Comparison of ENCODE assay signal across 26 cellular contexts in the genomic region with DNA sequence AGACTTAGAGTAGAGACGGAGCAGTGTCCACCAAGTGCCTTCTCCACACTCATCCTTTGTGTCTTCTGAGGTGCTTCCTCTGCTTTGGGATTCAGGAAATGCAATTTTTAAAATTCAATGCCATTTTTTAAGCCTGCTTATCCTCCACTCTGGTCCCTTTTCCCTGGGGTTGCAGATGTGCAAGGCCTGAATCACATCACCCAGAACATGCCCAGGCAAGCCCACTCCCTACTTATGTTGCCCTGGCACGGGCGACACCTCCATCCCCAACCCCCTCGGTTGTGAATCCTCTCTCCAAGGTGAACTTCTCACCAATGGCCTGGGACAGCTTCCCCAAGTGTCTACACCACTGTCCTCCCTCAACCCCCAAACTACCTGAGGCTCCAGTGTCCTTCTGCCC.
DNase-seq lines count a peak whose midpoint lies in the region; ATAC-seq and TF ChIP-seq lines count a peak whose summit lies in the region.
"Had no signal": no experiment of that assay in that cellular context is flagged by ENCODE, and none has a peak within 500 bp of the region (broad histone marks: within the 10 kb centered on the region; RNA-seq: fewer than 3 reads in every experiment).

No MANE protein-coding gene starts in this region.

- H3K79me2 ChIP-seq in smooth muscle cell (ENCODE audit: low read depth) = no peaks in the 10 kb centered on the region
- no peaks in the 10 kb centered on the region for H3K79me2 ChIP-seq in GM23338 (replicated peaks; ENCODE audit: insufficient read depth)

- no peak overlapping the region for H3K9ac ChIP-seq in smooth muscle cell (ENCODE audit: low read depth)

- no peaks in the 10 kb centered on the region for H3K27me3 ChIP-seq in smooth muscle cell (ENCODE audit: low read depth)
- no peaks in the 10 kb centered on the region for H3K27me3 ChIP-seq in GM23338 (ENCODE audit: insufficient read depth)
- H3K27me3 ChIP-seq: neutrophil, right lobe of liver, thyroid gland had no signal

- H3K36me3 ChIP-seq in smooth muscle cell (ENCODE audit: low read depth) (no peaks in the 10 kb centered on the region), GM23338 (ENCODE audit: insufficient read depth) (no peaks in the 10 kb centered on the region)
- H3K36me3 ChIP-seq: left ventricle myocardium inferior, neutrophil, right lobe of liver, stomach, thyroid gland had no signal

- CTCF ChIA-PET in activated CD8-positive, alpha-beta T cell treated with anti-CD3 and anti-CD28 coated beads for 36 hours (lab: Charles Lee) = interaction anchor here (1.1 to 8.6 kb wide), 7 partner anchors 50 to 219 kb away, joined by 3 to 106 read pairs (median 27); a partner anchor contains a TSS
- CTCF ChIA-PET in activated CD8-positive, alpha-beta T cell treated with anti-CD3 and anti-CD28 coated beads, Interleukin-2, amount 10 ng/mL, durations not matched to agents 7 days and 5 days (lab: Charles Lee) = interaction anchor here (1.0 to 6.8 kb wide), 8 partner anchors 12 to 125 kb away, joined by 3 to 82 read pairs (median 6); a partner anchor contains a TSS
- CTCF ChIA-PET in WTC11 (lab: Charles Lee) = interaction anchor here (1.1 to 1.2 kb wide), 2 partner anchors 63 to 218 kb away, joined by 3 to 5 read pairs; no protein-coding TSS in a partner anchor

- H3K9me2 ChIP-seq in GM23338 (ENCODE audit: insufficient read depth) = no peaks in the 10 kb centered on the region

- H3K27ac Mint-ChIP-seq in activated CD8-positive, alpha-beta T cell treated with anti-CD3 and anti-CD28 coated beads for 36 hours = peak overlapping the region; percentile 26
- H3K27ac Mint-ChIP-seq in activated CD8-positive, alpha-beta T cell treated with anti-CD3 and anti-CD28 coated beads, Interleukin-2, amount 10 ng/mL, durations not matched to agents 7 days and 5 days = no peak overlapping the region
- H3K27ac Mint-ChIP-seq in immature natural killer cell (no peak overlapping the region), WTC11 (no peak overlapping the region), GM23338 (no peak overlapping the region)
- H3K27ac Mint-ChIP-seq: activated naive CD4-positive, alpha-beta T cell treated with anti-CD3 and anti-CD28 coated beads, Interleukin-2, amount 50 U/mL, for 24 hours; mesothelial cell of epicardium; T-helper 1 cell treated with Interleukin-12 subunit alpha and Interleukin-12 subunit beta and Interleukin-4 antibody, amounts not matched to agents 30 μg/mL and 1 μg/mL, for 36 hours had no signal

- peak overlapping the region; percentile 2 for H2AFZ ChIP-seq in smooth muscle cell (ENCODE audit: low read depth)
- no peak overlapping the region; the same call in 1 of the 2 replicates for H2AFZ ChIP-seq in GM23338

- no peak overlapping the region for H3K4me3 Mint-ChIP-seq in activated CD8-positive, alpha-beta T cell treated with anti-CD3 and anti-CD28 coated beads for 36 hours
- H3K4me3 Mint-ChIP-seq in activated CD8-positive, alpha-beta T cell treated with anti-CD3 and anti-CD28 coated beads, Interleukin-2, amount 10 ng/mL, durations not matched to agents 7 days and 5 days = no peak overlapping the region
- H3K4me3 Mint-ChIP-seq in immature natural killer cell (no peak overlapping the region), WTC11 (no peak overlapping the region), GM23338 (no peak overlapping the region)
- H3K4me3 Mint-ChIP-seq: activated naive CD4-positive, alpha-beta T cell treated with anti-CD3 and anti-CD28 coated beads, Interleukin-2, amount 50 U/mL, for 24 hours; mesothelial cell of epicardium; T-helper 1 cell treated with Interleukin-12 subunit alpha and Interleukin-12 subunit beta and Interleukin-4 antibody, amounts not matched to agents 30 μg/mL and 1 μg/mL, for 36 hours had no signal

- no peaks in the 10 kb centered on the region for H3K4me1 ChIP-seq in smooth muscle cell (ENCODE audit: low read depth)
- H3K4me1 ChIP-seq in GM23338 (ENCODE audit: insufficient read depth) = peaks cover 3% of the 10 kb centered on the region; the same call in 1 of the 2 replicates
- H3K4me1 ChIP-seq: left ventricle myocardium inferior, right lobe of liver, stomach, thyroid gland had no signal

- H3K27me3 Mint-ChIP-seq in activated CD8-positive, alpha-beta T cell treated with anti-CD3 and anti-CD28 coated beads for 36 hours = no peaks in the 10 kb centered on the region
- no peaks in the 10 kb centered on the region for H3K27me3 Mint-ChIP-seq in activated CD8-positive, alpha-beta T cell treated with anti-CD3 and anti-CD28 coated beads, Interleukin-2, amount 10 ng/mL, durations not matched to agents 7 days and 5 days (ENCODE audit: low read depth)
- H3K27me3 Mint-ChIP-seq in immature natural killer cell (ENCODE audit: low read depth in 3 of 3) (peaks cover 7 to 17% (median 15%) of the 10 kb centered on the region in 3 donors), WTC11 (ENCODE audit: low read depth) (no peaks in the 10 kb centered on the region), GM23338 (ENCODE audit: insufficient read depth, low read depth, poor library complexity) (peaks cover 7% of the 10 kb centered on the region)
- H3K27me3 Mint-ChIP-seq: activated naive CD4-positive, alpha-beta T cell treated with anti-CD3 and anti-CD28 coated beads, Interleukin-2, amount 50 U/mL, for 24 hours; naive B cell had no signal

- H3K4me3 ChIP-seq in smooth muscle cell = no peak overlapping the region
- H3K4me3 ChIP-seq in GM23338 = no peak overlapping the region
- H3K4me3 ChIP-seq: left ventricle myocardium inferior, right lobe of liver, stomach, thyroid gland had no signal

- no peak overlapping the region for H3K27ac ChIP-seq in epithelial cell of prostate
- no peak overlapping the region for H3K27ac ChIP-seq in smooth muscle cell (ENCODE audit: low read depth)
- no peak overlapping the region for H3K27ac ChIP-seq in GM23338 (ENCODE audit: low read depth)
- H3K27ac ChIP-seq: left ventricle myocardium inferior, neutrophil, right lobe of liver, stomach, thyroid gland had no signal

- no peak for TF ChIP-seq CTCF in activated CD8-positive, alpha-beta T cell treated with anti-CD3 and anti-CD28 coated beads for 36 hours (IDR thresholded peaks at IDR 0.05)
- TF ChIP-seq CTCF in smooth muscle cell (IDR thresholded peaks at IDR 0.05; ENCODE audit: borderline replicate concordance, insufficient read depth, poor library complexity, severe bottlenecking) (no peak), WTC11 (IDR thresholded peaks at IDR 0.05) (no peak), GM23338 (conservative IDR thresholded peaks at IDR 0.05; ENCODE audit: low read depth in 2 of 2) (no peak)

- H3K4me1 Mint-ChIP-seq in activated CD8-positive, alpha-beta T cell treated with anti-CD3 and anti-CD28 coated beads for 36 hours (ENCODE audit: low read depth) = no peaks in the 10 kb centered on the region
- H3K4me1 Mint-ChIP-seq in activated CD8-positive, alpha-beta T cell treated with anti-CD3 and anti-CD28 coated beads, Interleukin-2, amount 10 ng/mL, durations not matched to agents 7 days and 5 days (ENCODE audit: low read depth) = no peaks in the 10 kb centered on the region
- H3K4me1 Mint-ChIP-seq in immature natural killer cell (no peaks in the 10 kb centered on the region), WTC11 (peaks cover 28% of the 10 kb centered on the region), GM23338 (peaks cover 15% of the 10 kb centered on the region)
- H3K4me1 Mint-ChIP-seq: mesothelial cell of epicardium had no signal

- no peaks in the 10 kb centered on the region for H3K9me3 ChIP-seq in smooth muscle cell (replicated peaks; ENCODE audit: low read depth)
- H3K9me3 ChIP-seq: left ventricle myocardium inferior, neutrophil, right lobe of liver, stomach, thyroid gland had no signal

- no peaks in the 10 kb centered on the region for H3F3A ChIP-seq in smooth muscle cell (ENCODE audit: low read depth)
- no peaks in the 10 kb centered on the region for H3F3A ChIP-seq in GM23338 (replicated peaks; ENCODE audit: low read depth)

- H3K4me2 ChIP-seq in smooth muscle cell (no peak overlapping the region), GM23338 (no peak overlapping the region)

- no peak for ATAC-seq in activated CD8-positive, alpha-beta T cell treated with anti-CD3 and anti-CD28 coated beads for 36 hours
- no peak for ATAC-seq in activated CD8-positive, alpha-beta T cell treated with anti-CD3 and anti-CD28 coated beads, Interleukin-2, amount 10 ng/mL, durations not matched to agents 7 days and 5 days
- ATAC-seq in WTC11 (no peak), GM23338 (no peak)
- ATAC-seq: right lobe of liver had no signal

- intact Hi-C loops in activated CD8-positive, alpha-beta T cell treated with anti-CD3 and anti-CD28 coated beads for 36 hours (cut with micrococcal nuclease) = loop anchor here (5.0 kb wide), 1 partner anchor 220 kb away; no protein-coding TSS in a partner anchor

- WGBS in smooth muscle cell (ENCODE audit: low lambda C conversion rate) = 91% methylated on average over 4 of the region's 4 CpGs

- DNase-seq in activated CD8-positive, alpha-beta T cell treated with anti-CD3 and anti-CD28 coated beads for 36 hours = no peak
- DNase-seq in activated CD8-positive, alpha-beta T cell treated with anti-CD3 and anti-CD28 coated beads, Interleukin-2, amount 10 ng/mL, durations not matched to agents 7 days and 5 days = no peak
- DNase-seq in NCI-H1694 (lab: John Stamatoyannopoulos, UW) (peak; percentile 46), epithelial cell of prostate (ENCODE audit: low read depth, low spot score) (peak; percentile 29), smooth muscle cell (lab: John Stamatoyannopoulos, UW; ENCODE audit: unreplicated experiment) (no peak), immature natural killer cell (no peak), WTC11 (ENCODE audit: low spot score) (no peak), GM23338 (ENCODE audit: low spot score) (no peak)
- DNase-seq: activated CD4-positive, alpha-beta T cell treated with anti-CD3 and anti-CD28 coated beads, Interleukin-2, amount 50 U/mL, for 4 hours; activated CD8-positive, alpha-beta memory T cell treated with anti-CD3 and anti-CD28 coated beads, Interleukin-2, amount 50 U/mL, for 48 hours; amniotic stem cell; glutamatergic neuron; GOT3; islet precursor cell; KG1; left ventricle myocardium inferior; naive B cell; NCI-H1417; right lobe of liver; RPMI8226; stomach; thyroid gland had no signal

- POLR2A ChIA-PET in activated CD8-positive, alpha-beta T cell treated with anti-CD3 and anti-CD28 coated beads for 36 hours (lab: Charles Lee) = no interaction called here
- POLR2A ChIA-PET in activated CD8-positive, alpha-beta T cell treated with anti-CD3 and anti-CD28 coated beads, Interleukin-2, amount 10 ng/mL, durations not matched to agents 7 days and 5 days (lab: Charles Lee) = no interaction called here
- POLR2A ChIA-PET in WTC11 (lab: Charles Lee) = no interaction called here

- H3K9me3 Mint-ChIP-seq in activated CD8-positive, alpha-beta T cell treated with anti-CD3 and anti-CD28 coated beads for 36 hours = no peaks in the 10 kb centered on the region
- H3K9me3 Mint-ChIP-seq in activated CD8-positive, alpha-beta T cell treated with anti-CD3 and anti-CD28 coated beads, Interleukin-2, amount 10 ng/mL, durations not matched to agents 7 days and 5 days (ENCODE audit: insufficient read depth) = peaks cover 3% of the 10 kb centered on the region
- H3K9me3 Mint-ChIP-seq in immature natural killer cell = peaks cover 0 to 2% (median 0%) of the 10 kb centered on the region in 6 donors
- peaks cover under 1% of the 10 kb centered on the region; the same call in 1 of the 2 replicates for H3K9me3 Mint-ChIP-seq in WTC11
- no peaks in the 10 kb centered on the region for H3K9me3 Mint-ChIP-seq in GM23338
- H3K9me3 Mint-ChIP-seq: activated naive CD4-positive, alpha-beta T cell treated with anti-CD3 and anti-CD28 coated beads, Interleukin-2, amount 50 U/mL, for 24 hours; mesothelial cell of epicardium had no signal

- H4K20me1 ChIP-seq in smooth muscle cell (ENCODE audit: low read depth) = no peaks in the 10 kb centered on the region
- H4K20me1 ChIP-seq in GM23338 (replicated peaks; ENCODE audit: insufficient read depth) = no peaks in the 10 kb centered on the region

- no peaks in the 10 kb centered on the region for H3K36me3 Mint-ChIP-seq in activated CD8-positive, alpha-beta T cell treated with anti-CD3 and anti-CD28 coated beads for 36 hours (ENCODE audit: low read depth)
- no peaks in the 10 kb centered on the region for H3K36me3 Mint-ChIP-seq in activated CD8-positive, alpha-beta T cell treated with anti-CD3 and anti-CD28 coated beads, Interleukin-2, amount 10 ng/mL, durations not matched to agents 7 days and 5 days (ENCODE audit: low read depth)
- H3K36me3 Mint-ChIP-seq in immature natural killer cell (no peaks in the 10 kb centered on the region), WTC11 (no peaks in the 10 kb centered on the region), GM23338 (ENCODE audit: low read depth) (no peaks in the 10 kb centered on the region)
- H3K36me3 Mint-ChIP-seq: activated naive CD4-positive, alpha-beta T cell treated with anti-CD3 and anti-CD28 coated beads, Interleukin-2, amount 50 U/mL, for 24 hours; mesothelial cell of epicardium; naive B cell had no signal

Comparison
In these comparisons a context has a peak if more than half of its experiments do, and no peak if none do; other contexts are left out.
1. DNase-seq: peak in NCI-H1694 (single experiment) and epithelial cell of prostate (single experiment); none in activated CD8-positive, alpha-beta T cell treated with anti-CD3 and anti-CD28 coated beads for 36 hours (single experiment), activated CD8-positive, alpha-beta T cell treated with anti-CD3 and anti-CD28 coated beads, Interleukin-2, amount 10 ng/mL, durations not matched to agents 7 days and 5 days (single experiment), smooth muscle cell (single experiment), immature natural killer cell (0 of 3), WTC11 (single experiment) and GM23338 (single experiment).